Comparison of ENCODE assay signal across 10 cellular contexts in genomic region chr7:26329520-26330269, GRCh38. TPM values are rescaled to one million over a fixed set of nuclear protein-coding genes. Genes with fewer than 3 reads are reported as not detected.
DNase-seq lines count a peak whose midpoint lies in the region; ATAC-seq and TF ChIP-seq lines count a peak whose summit lies in the region.
"Had no signal": no experiment of that assay in that cellular context is flagged by ENCODE, and none has a peak within 500 bp of the region (broad histone marks: within the 10 kb centered on the region; RNA-seq: fewer than 3 reads in every experiment).

No MANE protein-coding gene starts in this region.

- no peaks in the 10 kb centered on the region for H3K27me3 ChIP-seq in left lung
- no peaks in the 10 kb centered on the region for H3K27me3 ChIP-seq in stomach
- H3K27me3 ChIP-seq in foreskin keratinocyte: no peaks in the 10 kb centered on the region

- H3K27me3 Mint-ChIP-seq in activated naive CD4-positive, alpha-beta T cell treated with anti-CD3 and anti-CD28 coated beads for 36 hours (ENCODE audit: low read depth): no peaks in the 10 kb centered on the region

- TF ChIP-seq CTCF in left lung (IDR thresholded peaks at IDR 0.05) (peak in 1 of 2 donors; percentile 15), stomach (IDR thresholded peaks at IDR 0.05) (no peak), foreskin keratinocyte (conservative IDR thresholded peaks at IDR 0.05) (no peak)

- no peaks in the 10 kb centered on the region for H3K9me3 Mint-ChIP-seq in activated naive CD4-positive, alpha-beta T cell treated with anti-CD3 and anti-CD28 coated beads for 36 hours

- H3K4me1 ChIP-seq in left lung (peaks cover 0 to 49% of the 10 kb centered on the region in 2 donors), stomach (peaks cover 0 to 8% (median 0%) of the 10 kb centered on the region in 4 donors), foreskin keratinocyte (peaks cover 5% of the 10 kb centered on the region)
- H3K4me1 ChIP-seq: BE2C had no signal

- H3K27ac ChIP-seq in left lung: peak overlapping the region in 1 of 2 donors; percentile 82
- no peak overlapping the region for H3K27ac ChIP-seq in stomach
- H3K27ac ChIP-seq in foreskin keratinocyte: no peak overlapping the region

- H3K36me3 ChIP-seq in left lung (no peaks in the 10 kb centered on the region), stomach (no peaks in the 10 kb centered on the region)
- H3K36me3 ChIP-seq: BE2C had no signal

- H3K9me3 ChIP-seq in left lung (no peaks in the 10 kb centered on the region), stomach (no peaks in the 10 kb centered on the region)
- H3K9me3 ChIP-seq: BE2C had no signal

- H3K4me3 ChIP-seq in left lung: no peak overlapping the region
- H3K4me3 ChIP-seq in stomach: no peak overlapping the region

- H3K36me3 Mint-ChIP-seq in activated naive CD4-positive, alpha-beta T cell treated with anti-CD3 and anti-CD28 coated beads for 36 hours (ENCODE audit: low read depth): peaks cover 3% of the 10 kb centered on the region

- DNase-seq in CD1c-positive myeloid dendritic cell (ENCODE audit: extremely low spot score) (peak; percentile 64), OCI-M1 (lab: John Stamatoyannopoulos, UW) (peak; percentile 67), left lung (peak in 1 of 2 donors; percentile 75), stomach (no peak), foreskin keratinocyte (no peak), HT-29 (ENCODE audit: low spot score) (no peak)
- DNase-seq in activated naive CD4-positive, alpha-beta T cell treated with anti-CD3 and anti-CD28 coated beads for 36 hours: no peak
- DNase-seq: activated CD8-positive, alpha-beta memory T cell treated with anti-CD3 and anti-CD28 coated beads, Interleukin-2, amount 50 U/mL, for 4 hours; BE2C had no signal

- H3K4me1 Mint-ChIP-seq in activated naive CD4-positive, alpha-beta T cell treated with anti-CD3 and anti-CD28 coated beads for 36 hours (ENCODE audit: low read depth): peaks cover 7% of the 10 kb centered on the region

- no peak for TF ChIP-seq POLR2A in stomach (IDR thresholded peaks at IDR 0.05)

- H3K4me3 Mint-ChIP-seq in activated naive CD4-positive, alpha-beta T cell treated with anti-CD3 and anti-CD28 coated beads for 36 hours: no peak overlapping the region

- intact Hi-C loops in left lung (cut with DNase I) (no loop called here), stomach (cut with DNase I; ENCODE audit: low total_unique reads) (no loop called here)
- intact Hi-C loops in activated naive CD4-positive, alpha-beta T cell treated with anti-CD3 and anti-CD28 coated beads for 36 hours (cut with micrococcal nuclease): no loop called here

- no peak for TF ChIP-seq EP300 in stomach (IDR thresholded peaks at IDR 0.05)

- no peak overlapping the region for H3K27ac Mint-ChIP-seq in activated naive CD4-positive, alpha-beta T cell treated with anti-CD3 and anti-CD28 coated beads for 36 hours

- 83 to 91% (median 84%) methylated on average over 12 to 13 of the region's 13 CpGs for WGBS in stomach, 5 donors

- ATAC-seq in HG02759 (IDR thresholded peaks at IDR 0.05; ENCODE audit: unreplicated experiment) (peak; percentile 69), left lung (peak; percentile 83), foreskin keratinocyte (no peak)

- CTCF ChIA-PET in activated naive CD4-positive, alpha-beta T cell treated with anti-CD3 and anti-CD28 coated beads for 36 hours (lab: Charles Lee): no interaction called here

RNA-seq across cellular contexts. Expression of gene SNX10, which starts 38.0 kb away (rescaled TPM):
- total RNA-seq in left lung: 10 to 100 TPM; 25.7 to 75.6 TPM
- 10 to 100 TPM; 17.0 to 17.5 TPM for total RNA-seq in activated naive CD4-positive, alpha-beta T cell treated with anti-CD3 and anti-CD28 coated beads for 36 hours
- 10 to 100 TPM in 1 of 5 donors, 1 to 10 TPM in 1, under 1 TPM in 1, not detected in 2; 0.58 to 55.0 (median 5.3) TPM for total RNA-seq in stomach
- 1 to 10 TPM; 1.8 to 3.7 (median 2.2) TPM for polyA plus RNA-seq in stomach
- 7.4 and 11.9 TPM in 2 replicates for total RNA-seq in foreskin keratinocyte
- 4.1 and 4.6 TPM in 2 replicates for polyA plus RNA-seq in foreskin keratinocyte
- total RNA-seq in HT-29 (2014; rRNA removed; shearing (Covaris generic)): 0.23 TPM in 1 of 2 replicates, not detected in the other

Comparison
In these comparisons a context has a peak if more than half of its experiments do, and no peak if none do; other contexts are left out.
1. DNase-seq: peak in CD1c-positive myeloid dendritic cell (single experiment) and OCI-M1 (single experiment); none in activated naive CD4-positive, alpha-beta T cell treated with anti-CD3 and anti-CD28 coated beads for 36 hours (single experiment), stomach (single experiment), foreskin keratinocyte (0 of 2) and HT-29 (single experiment).